ENCODE assay signal across 1 cellular context in genomic region chr9:124511891-124512805, GRCh38.
TF ChIP-seq lines count a peak whose summit lies in the region.

No MANE protein-coding gene starts in this region.

TF ChIP-seq in HepG2, 621 proteins besides CTCF, POLR2A, EP300 and RAD21 (continued from another document and continues in another):
- TF ChIP-seq HHEX (CRISPR knock-in tag; IDR thresholded peaks at IDR 0.05) (no peak), PHB2 (IDR thresholded peaks at IDR 0.05; ENCODE audit: partially characterized antibody) (no peak), ZNF30 (CRISPR knock-in tag; IDR thresholded peaks at IDR 0.05) (no peak), NR3C1 (CRISPR knock-in tag; IDR thresholded peaks at IDR 0.05) (no peak), ELF3 (CRISPR knock-in tag; IDR thresholded peaks at IDR 0.05) (peak; percentile 22), ZNF572 (CRISPR knock-in tag; IDR thresholded peaks at IDR 0.05) (no peak), HOXA9 (CRISPR knock-in tag; IDR thresholded peaks at IDR 0.05; ENCODE audit: borderline replicate concordance) (no peak), KMT2A (CRISPR knock-in tag; IDR thresholded peaks at IDR 0.05) (no peak), GABPA (IDR thresholded peaks at IDR 0.05; ENCODE audit: low read depth, low read length) (no peak), GABPA (CRISPR knock-in tag; IDR thresholded peaks at IDR 0.05; ENCODE audit: low read depth) (peak; percentile 71), MEIS1 (CRISPR knock-in tag; IDR thresholded peaks at IDR 0.05; ENCODE audit: borderline replicate concordance) (no peak; the same call in 1 of the 2 replicates), SKI (IDR thresholded peaks at IDR 0.05; ENCODE audit: partially characterized antibody) (peak; percentile 47), ZNF615 (CRISPR knock-in tag; IDR thresholded peaks at IDR 0.05; ENCODE audit: borderline replicate concordance) (no peak), GRHL1 (CRISPR knock-in tag; conservative IDR thresholded peaks at IDR 0.05) (no peak), XBP1 (CRISPR knock-in tag; IDR thresholded peaks at IDR 0.05) (no peak), ZNF800 (CRISPR knock-in tag; IDR thresholded peaks at IDR 0.05) (no peak), ZBTB39 (CRISPR knock-in tag; IDR thresholded peaks at IDR 0.05) (no peak), TIGD3 (CRISPR knock-in tag; IDR thresholded peaks at IDR 0.05; ENCODE audit: borderline replicate concordance) (no peak; the same call in 1 of the 2 replicates), NFAT5 (CRISPR knock-in tag; IDR thresholded peaks at IDR 0.05) (0 out of 2 replicates have a peak, but pooled peaks have one; percentile 24), ZNF256 (CRISPR knock-in tag; conservative IDR thresholded peaks at IDR 0.05) (no peak; the same call in 1 of the 2 replicates), ZIK1 (CRISPR knock-in tag; IDR thresholded peaks at IDR 0.05; ENCODE audit: borderline replicate concordance, low read depth) (no peak), ZNF34 (CRISPR knock-in tag; IDR thresholded peaks at IDR 0.05; ENCODE audit: borderline replicate concordance) (no peak), ZNF841 (CRISPR knock-in tag; IDR thresholded peaks at IDR 0.05; ENCODE audit: borderline replicate concordance) (no peak), ZBTB20 (CRISPR knock-in tag; IDR thresholded peaks at IDR 0.05; ENCODE audit: borderline replicate concordance, low read depth) (peak; percentile 68; the same call in 1 of the 2 replicates), TEAD2 (CRISPR knock-in tag; IDR thresholded peaks at IDR 0.05) (no peak), JUNB (CRISPR knock-in tag; IDR thresholded peaks at IDR 0.05; ENCODE audit: borderline replicate concordance) (no peak; the same call in 1 of the 2 replicates), ZNF282 (IDR thresholded peaks at IDR 0.05; ENCODE audit: partially characterized antibody) (no peak), NR1H2 (CRISPR knock-in tag; IDR thresholded peaks at IDR 0.05; ENCODE audit: borderline replicate concordance, low read depth) (no peak), PPARG (CRISPR knock-in tag; conservative IDR thresholded peaks at IDR 0.05) (no peak), ZNF75D (CRISPR knock-in tag; IDR thresholded peaks at IDR 0.05; ENCODE audit: borderline replicate concordance) (no peak), ATF7 (IDR thresholded peaks at IDR 0.05) (no peak), ATF7 (CRISPR knock-in tag; IDR thresholded peaks at IDR 0.05) (no peak), MAFG (CRISPR knock-in tag; IDR thresholded peaks at IDR 0.05) (no peak), THYN1 (CRISPR knock-in tag; IDR thresholded peaks at IDR 0.05; ENCODE audit: borderline replicate concordance, low read depth) (no peak), NFKBIZ (CRISPR knock-in tag; IDR thresholded peaks at IDR 0.05) (no peak; the same call in 1 of the 2 replicates), NFE2L1 (CRISPR knock-in tag; IDR thresholded peaks at IDR 0.05; ENCODE audit: borderline replicate concordance) (no peak), TP53 (CRISPR knock-in tag; conservative IDR thresholded peaks at IDR 0.05) (no peak), POLR2AphosphoS5 (IDR thresholded peaks at IDR 0.05; ENCODE audit: low read depth, low read length) (no peak), NFYC (CRISPR knock-in tag; IDR thresholded peaks at IDR 0.05) (no peak), PCBP1 (IDR thresholded peaks at IDR 0.05; ENCODE audit: borderline replicate concordance, low read depth, low read length) (no peak)
- TF ChIP-seq, protein P1, sequence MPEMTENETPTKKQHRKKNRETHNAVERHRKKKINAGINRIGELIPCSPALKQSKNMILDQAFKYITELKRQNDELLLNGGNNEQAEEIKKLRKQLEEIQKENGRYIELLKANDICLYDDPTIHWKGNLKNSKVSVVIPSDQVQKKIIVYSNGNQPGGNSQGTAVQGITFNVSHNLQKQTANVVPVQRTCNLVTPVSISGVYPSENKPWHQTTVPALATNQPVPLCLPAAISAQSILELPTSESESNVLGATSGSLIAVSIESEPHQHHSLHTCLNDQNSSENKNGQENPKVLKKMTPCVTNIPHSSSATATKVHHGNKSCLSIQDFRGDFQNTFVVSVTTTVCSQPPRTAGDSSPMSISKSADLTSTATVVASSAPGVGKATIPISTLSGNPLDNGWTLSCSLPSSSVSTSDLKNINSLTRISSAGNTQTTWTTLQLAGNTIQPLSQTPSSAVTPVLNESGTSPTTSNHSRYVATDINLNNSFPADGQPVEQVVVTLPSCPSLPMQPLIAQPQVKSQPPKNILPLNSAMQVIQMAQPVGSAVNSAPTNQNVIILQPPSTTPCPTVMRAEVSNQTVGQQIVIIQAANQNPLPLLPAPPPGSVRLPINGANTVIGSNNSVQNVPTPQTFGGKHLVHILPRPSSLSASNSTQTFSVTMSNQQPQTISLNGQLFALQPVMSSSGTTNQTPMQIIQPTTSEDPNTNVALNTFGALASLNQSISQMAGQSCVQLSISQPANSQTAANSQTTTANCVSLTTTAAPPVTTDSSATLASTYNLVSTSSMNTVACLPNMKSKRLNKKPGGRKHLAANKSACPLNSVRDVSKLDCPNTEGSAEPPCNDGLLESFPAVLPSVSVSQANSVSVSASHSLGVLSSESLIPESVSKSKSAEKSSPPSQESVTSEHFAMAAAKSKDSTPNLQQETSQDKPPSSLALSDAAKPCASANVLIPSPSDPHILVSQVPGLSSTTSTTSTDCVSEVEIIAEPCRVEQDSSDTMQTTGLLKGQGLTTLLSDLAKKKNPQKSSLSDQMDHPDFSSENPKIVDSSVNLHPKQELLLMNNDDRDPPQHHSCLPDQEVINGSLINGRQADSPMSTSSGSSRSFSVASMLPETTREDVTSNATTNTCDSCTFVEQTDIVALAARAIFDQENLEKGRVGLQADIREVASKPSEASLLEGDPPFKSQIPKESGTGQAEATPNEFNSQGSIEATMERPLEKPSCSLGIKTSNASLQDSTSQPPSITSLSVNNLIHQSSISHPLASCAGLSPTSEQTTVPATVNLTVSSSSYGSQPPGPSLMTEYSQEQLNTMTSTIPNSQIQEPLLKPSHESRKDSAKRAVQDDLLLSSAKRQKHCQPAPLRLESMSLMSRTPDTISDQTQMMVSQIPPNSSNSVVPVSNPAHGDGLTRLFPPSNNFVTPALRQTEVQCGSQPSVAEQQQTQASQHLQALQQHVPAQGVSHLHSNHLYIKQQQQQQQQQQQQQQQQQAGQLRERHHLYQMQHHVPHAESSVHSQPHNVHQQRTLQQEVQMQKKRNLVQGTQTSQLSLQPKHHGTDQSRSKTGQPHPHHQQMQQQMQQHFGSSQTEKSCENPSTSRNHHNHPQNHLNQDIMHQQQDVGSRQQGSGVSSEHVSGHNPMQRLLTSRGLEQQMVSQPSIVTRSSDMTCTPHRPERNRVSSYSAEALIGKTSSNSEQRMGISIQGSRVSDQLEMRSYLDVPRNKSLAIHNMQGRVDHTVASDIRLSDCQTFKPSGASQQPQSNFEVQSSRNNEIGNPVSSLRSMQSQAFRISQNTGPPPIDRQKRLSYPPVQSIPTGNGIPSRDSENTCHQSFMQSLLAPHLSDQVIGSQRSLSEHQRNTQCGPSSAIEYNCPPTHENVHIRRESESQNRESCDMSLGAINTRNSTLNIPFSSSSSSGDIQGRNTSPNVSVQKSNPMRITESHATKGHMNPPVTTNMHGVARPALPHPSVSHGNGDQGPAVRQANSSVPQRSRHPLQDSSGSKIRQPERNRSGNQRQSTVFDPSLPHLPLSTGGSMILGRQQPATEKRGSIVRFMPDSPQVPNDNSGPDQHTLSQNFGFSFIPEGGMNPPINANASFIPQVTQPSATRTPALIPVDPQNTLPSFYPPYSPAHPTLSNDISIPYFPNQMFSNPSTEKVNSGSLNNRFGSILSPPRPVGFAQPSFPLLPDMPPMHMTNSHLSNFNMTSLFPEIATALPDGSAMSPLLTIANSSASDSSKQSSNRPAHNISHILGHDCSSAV (CRISPR knock-in tag; IDR thresholded peaks at IDR 0.05; ENCODE audit: borderline replicate concordance), result no peak
